ENCODE assay signal across 14 cellular contexts in genomic region chr17:31740611-31741082, GRCh38.
DNase-seq lines count a peak whose midpoint lies in the region; ATAC-seq and TF ChIP-seq lines count a peak whose summit lies in the region.
"Had no signal": no experiment of that assay in that cellular context is flagged by ENCODE, and none has a peak within 500 bp of the region (broad histone marks: within the 10 kb centered on the region; RNA-seq: fewer than 3 reads in every experiment).

No MANE protein-coding gene starts in this region.

- intact Hi-C loops in Right ventricle myocardium superior (cut with DNase I): no loop called here

- H3K36me3 ChIP-seq in smooth muscle cell (ENCODE audit: low read depth): no peaks in the 10 kb centered on the region

- peaks cover 14% of the 10 kb centered on the region for H3K27me3 Mint-ChIP-seq in activated naive CD8-positive, alpha-beta T cell treated with anti-CD3 and anti-CD28 coated beads, Interleukin-2, amount 50 U/mL, for 24 hours
- H3K27me3 Mint-ChIP-seq in natural killer cell treated with Interleukin-12 subunit alpha and Interleukin-12 subunit beta and Interleukin-15 and Interleukin-18, amount 100 ng/mL, for 72 hours: peaks cover 22 to 26% of the 10 kb centered on the region in 2 donors

- H3F3A ChIP-seq in smooth muscle cell (ENCODE audit: low read depth): peaks cover 32% of the 10 kb centered on the region

- H3K4me2 ChIP-seq in smooth muscle cell: no peak overlapping the region

- TF ChIP-seq CTCF in fibroblast of villous mesenchyme (IDR thresholded peaks at IDR 0.05; ENCODE audit: insufficient read depth, low read depth, low read length) (no peak), smooth muscle cell (IDR thresholded peaks at IDR 0.05; ENCODE audit: borderline replicate concordance, insufficient read depth, poor library complexity, severe bottlenecking) (no peak)

- H3K4me1 Mint-ChIP-seq in activated naive CD8-positive, alpha-beta T cell treated with anti-CD3 and anti-CD28 coated beads, Interleukin-2, amount 50 U/mL, for 24 hours: no peaks in the 10 kb centered on the region
- no peaks in the 10 kb centered on the region for H3K4me1 Mint-ChIP-seq in natural killer cell treated with Interleukin-12 subunit alpha and Interleukin-12 subunit beta and Interleukin-15 and Interleukin-18, amount 100 ng/mL, for 72 hours (ENCODE audit: low read depth in 2 of 2)
- H3K4me1 Mint-ChIP-seq: activated CD4-positive, alpha-beta memory T cell treated with anti-CD3 and anti-CD28 coated beads, Interleukin-2, amount 10 ng/mL, durations not matched to agents 7 days and 5 days; T-cell had no signal

- H3K9me3 ChIP-seq in smooth muscle cell (replicated peaks; ENCODE audit: low read depth): no peaks in the 10 kb centered on the region

- H3K4me1 ChIP-seq in smooth muscle cell (ENCODE audit: low read depth): peaks cover 13% of the 10 kb centered on the region

- DNase-seq in GM04504 (ENCODE audit: low read depth) (peak; percentile 92), fibroblast of villous mesenchyme (ENCODE audit: low read depth) (peak; percentile 93), smooth muscle cell (lab: John Stamatoyannopoulos, UW; ENCODE audit: unreplicated experiment) (no peak), G401 (ENCODE audit: low spot score) (no peak), Right ventricle myocardium superior (no peak)
- DNase-seq in activated naive CD8-positive, alpha-beta T cell treated with anti-CD3 and anti-CD28 coated beads, Interleukin-2, amount 50 U/mL, for 24 hours: no peak
- DNase-seq in natural killer cell treated with Interleukin-12 subunit alpha and Interleukin-12 subunit beta and Interleukin-15 and Interleukin-18, amount 100 ng/mL, for 72 hours (ENCODE audit: low spot score): no peak
- DNase-seq: activated CD4-positive, alpha-beta memory T cell treated with anti-CD3 and anti-CD28 coated beads, Interleukin-2, amount 10 ng/mL, durations not matched to agents 7 days and 5 days; activated naive CD4-positive, alpha-beta T cell treated with anti-CD3 and anti-CD28 coated beads, Interleukin-2, amount 50 U/mL, for 16 hours; NCI-H1694 treated with DMSO at 0.1 percent for 48 hours; stimulated activated CD4-positive, alpha-beta T cell treated with anti-CD3 and anti-CD28 coated beads, Interleukin-4, amount 100 ng/mL, for 1 hour; stimulated activated naive CD8-positive, alpha-beta T cell treated with anti-CD3 and anti-CD28 coated beads, Interleukin-15, Interleukin-2, amounts not matched to agents 100 U/mL and 50 U/mL, for 24 hours; T-cell had no signal

- no peaks in the 10 kb centered on the region for H3K79me2 ChIP-seq in smooth muscle cell (ENCODE audit: low read depth)

- H3K4me3 ChIP-seq in fibroblast of villous mesenchyme (ENCODE audit: low read depth, low read length) (no peak overlapping the region), smooth muscle cell (no peak overlapping the region)

- WGBS in smooth muscle cell (ENCODE audit: low lambda C conversion rate): 8% methylated on average over 4 of the region's 4 CpGs

- no peaks in the 10 kb centered on the region for H3K9me3 Mint-ChIP-seq in activated naive CD8-positive, alpha-beta T cell treated with anti-CD3 and anti-CD28 coated beads, Interleukin-2, amount 50 U/mL, for 24 hours
- H3K9me3 Mint-ChIP-seq in natural killer cell treated with Interleukin-12 subunit alpha and Interleukin-12 subunit beta and Interleukin-15 and Interleukin-18, amount 100 ng/mL, for 72 hours: no peaks in the 10 kb centered on the region
- H3K9me3 Mint-ChIP-seq: activated CD4-positive, alpha-beta memory T cell treated with anti-CD3 and anti-CD28 coated beads, Interleukin-2, amount 10 ng/mL, durations not matched to agents 7 days and 5 days; T-cell had no signal

- H4K20me1 ChIP-seq in smooth muscle cell (ENCODE audit: low read depth): no peaks in the 10 kb centered on the region

- H3K27ac Mint-ChIP-seq in activated naive CD8-positive, alpha-beta T cell treated with anti-CD3 and anti-CD28 coated beads, Interleukin-2, amount 50 U/mL, for 24 hours: no peak overlapping the region
- H3K27ac Mint-ChIP-seq in natural killer cell treated with Interleukin-12 subunit alpha and Interleukin-12 subunit beta and Interleukin-15 and Interleukin-18, amount 100 ng/mL, for 72 hours: no peak overlapping the region
- H3K27ac Mint-ChIP-seq: activated CD4-positive, alpha-beta memory T cell treated with anti-CD3 and anti-CD28 coated beads, Interleukin-2, amount 10 ng/mL, durations not matched to agents 7 days and 5 days; T-cell had no signal

- H3K36me3 Mint-ChIP-seq in activated naive CD8-positive, alpha-beta T cell treated with anti-CD3 and anti-CD28 coated beads, Interleukin-2, amount 50 U/mL, for 24 hours (ENCODE audit: low read depth): no peaks in the 10 kb centered on the region
- H3K36me3 Mint-ChIP-seq in natural killer cell treated with Interleukin-12 subunit alpha and Interleukin-12 subunit beta and Interleukin-15 and Interleukin-18, amount 100 ng/mL, for 72 hours: no peaks in the 10 kb centered on the region
- H3K36me3 Mint-ChIP-seq: T-cell had no signal

- in situ Hi-C loops in G401 (cut with HindIII; ENCODE audit: low sequenced_read_pairs): no loop called here

- ATAC-seq in SK-N-SH treated with all-trans-retinoic acid at 6 μM for 48 hours (peak; percentile 76), Right ventricle myocardium superior (ENCODE audit: poor library complexity) (no peak)
- no peak for ATAC-seq in activated naive CD8-positive, alpha-beta T cell treated with anti-CD3 and anti-CD28 coated beads, Interleukin-2, amount 50 U/mL, for 24 hours
- ATAC-seq in natural killer cell treated with Interleukin-12 subunit alpha and Interleukin-12 subunit beta and Interleukin-15 and Interleukin-18, amount 100 ng/mL, for 72 hours: no peak
- ATAC-seq: stimulated activated naive CD8-positive, alpha-beta T cell treated with anti-CD3 and anti-CD28 coated beads, Interleukin-15, Interleukin-2, amounts not matched to agents 100 U/mL and 50 U/mL, for 24 hours; T-cell had no signal

- H2AFZ ChIP-seq in smooth muscle cell (ENCODE audit: low read depth): no peak overlapping the region

- H3K27ac ChIP-seq in smooth muscle cell (ENCODE audit: low read depth): peak overlapping the region; percentile 84

- no peak overlapping the region for H3K4me3 Mint-ChIP-seq in activated naive CD8-positive, alpha-beta T cell treated with anti-CD3 and anti-CD28 coated beads, Interleukin-2, amount 50 U/mL, for 24 hours
- no peak overlapping the region for H3K4me3 Mint-ChIP-seq in natural killer cell treated with Interleukin-12 subunit alpha and Interleukin-12 subunit beta and Interleukin-15 and Interleukin-18, amount 100 ng/mL, for 72 hours
- H3K4me3 Mint-ChIP-seq: activated CD4-positive, alpha-beta memory T cell treated with anti-CD3 and anti-CD28 coated beads, Interleukin-2, amount 10 ng/mL, durations not matched to agents 7 days and 5 days; T-cell had no signal

- peak overlapping the region; percentile 12 for H3K9ac ChIP-seq in smooth muscle cell (ENCODE audit: low read depth)

- no peaks in the 10 kb centered on the region for H3K27me3 ChIP-seq in smooth muscle cell (ENCODE audit: low read depth)

TF ChIP-seq in SK-N-SH treated with all-trans-retinoic acid at 6 μM for 48 hours, 23 proteins besides CTCF, POLR2A, EP300 and RAD21:
- TF ChIP-seq TCF4 (CRISPR knock-in tag; IDR thresholded peaks at IDR 0.05; ENCODE audit: borderline replicate concordance) (0 out of 2 replicates have a peak, but pooled peaks have one; percentile 32), ARNTL (CRISPR knock-in tag; IDR thresholded peaks at IDR 0.05; ENCODE audit: borderline replicate concordance, low read depth) (no peak), ESRRG (CRISPR knock-in tag; IDR thresholded peaks at IDR 0.05) (no peak), ZFP30 (CRISPR knock-in tag; IDR thresholded peaks at IDR 0.05) (no peak), ISL1 (CRISPR knock-in tag; IDR thresholded peaks at IDR 0.05) (peak; percentile 66)

Comparison
In these comparisons a context has a peak if more than half of its experiments do, and no peak if none do; other contexts are left out.
1. DNase-seq: peak in GM04504 (single experiment) and fibroblast of villous mesenchyme (single experiment); none in smooth muscle cell (single experiment), activated naive CD8-positive, alpha-beta T cell treated with anti-CD3 and anti-CD28 coated beads, Interleukin-2, amount 50 U/mL, for 24 hours (single experiment), G401 (single experiment), natural killer cell treated with Interleukin-12 subunit alpha and Interleukin-12 subunit beta and Interleukin-15 and Interleukin-18, amount 100 ng/mL, for 72 hours (single experiment) and Right ventricle myocardium superior (single experiment).